In genomic region chr1:199173356-199173755, GRCh38 we compare ENCODE assay signal across 8 cellular contexts.
DNase-seq lines count a peak whose midpoint lies in the region; ATAC-seq, FAIRE-seq and TF ChIP-seq lines count a peak whose summit lies in the region.

No MANE protein-coding gene starts in this region.

- DNase-seq in GM12892 (ENCODE audit: insufficient read length) (no peak), KG1 (lab: John Stamatoyannopoulos, UW) (peak; percentile 30), epithelial cell of prostate (ENCODE audit: low read depth, low spot score) (peak; percentile 10), NCI-H2029 treated with DMSO at 0.1 percent for 48 hours (lab: John Stamatoyannopoulos, UW) (no peak), NCI-H1417 treated with DMSO at 0.1 percent for 48 hours (lab: John Stamatoyannopoulos, UW) (no peak), HTR-8/SVneo (ENCODE audit: insufficient read length, low spot score) (no peak), globus pallidus (ENCODE audit: low spot score) (no peak)

- peak; percentile 84 for FAIRE-seq in GM12892 (lab: Jason Lieb, UNC)
- no peak for FAIRE-seq in HTR-8/SVneo (lab: Jason Lieb, UNC)

- no peak for TF ChIP-seq POLR2A in GM12892 (IDR thresholded peaks at IDR 0.05; ENCODE audit: low read depth, low read length)

- peak; percentile 97 for ATAC-seq in GM21529 (IDR thresholded peaks at IDR 0.05; ENCODE audit: unreplicated experiment)

- H3K27ac ChIP-seq in epithelial cell of prostate = no peak overlapping the region

Comparison
In these comparisons a context has a peak if more than half of its experiments do, and no peak if none do; other contexts are left out.
1. DNase-seq: peak in KG1 (single experiment) and epithelial cell of prostate (single experiment); none in GM12892 (single experiment), NCI-H2029 treated with DMSO at 0.1 percent for 48 hours (single experiment), NCI-H1417 treated with DMSO at 0.1 percent for 48 hours (single experiment), HTR-8/SVneo (single experiment) and globus pallidus (single experiment).